Comparison of ENCODE assay signal across 10 cellular contexts in genomic region chr1:43207229-43207853, GRCh38. TPM values are rescaled to one million over a fixed set of nuclear protein-coding genes. Genes with fewer than 3 reads are reported as not detected.
A peak's percentile ranks its signal among the peaks of the same experiment; 100 is the strongest.
DNase-seq lines count a peak whose midpoint lies in the region; ATAC-seq and TF ChIP-seq lines count a peak whose summit lies in the region.
"Had no signal": no experiment of that assay in that cellular context is flagged by ENCODE, and none has a peak within 500 bp of the region (broad histone marks: within the 10 kb centered on the region; RNA-seq: fewer than 3 reads in every experiment).

No MANE protein-coding gene starts in this region.

- no peaks in the 10 kb centered on the region for H4K20me1 ChIP-seq in neural progenitor cell (ENCODE audit: low read depth)

- H3K36me3 Mint-ChIP-seq in neural progenitor cell, result peaks cover 2% of the 10 kb centered on the region

- no peak overlapping the region for H3K4me3 Mint-ChIP-seq in neural progenitor cell

- 90% methylated on average over 12 of the region's 12 CpGs for WGBS in esophagus muscularis mucosa

- no peak overlapping the region for H3K27ac Mint-ChIP-seq in neural progenitor cell

- intact Hi-C loops in Panc1 (cut with micrococcal nuclease; ENCODE audit: unreplicated experiment) (no loop called here), esophagus muscularis mucosa (cut with DNase I) (no loop called here)

- H3K79me2 ChIP-seq in neural progenitor cell (ENCODE audit: low read depth), result no peaks in the 10 kb centered on the region

- H3K4me1 Mint-ChIP-seq in neural progenitor cell, result peaks cover 8% of the 10 kb centered on the region

- peaks cover 8% of the 10 kb centered on the region for H3K9me3 Mint-ChIP-seq in neural progenitor cell

- TF ChIP-seq POLR2A in esophagus muscularis mucosa (IDR thresholded peaks at IDR 0.05; ENCODE audit: low read depth), result no peak

- H3K36me3 ChIP-seq in Panc1 (ENCODE audit: control insufficient read depth, insufficient read depth, low read length), result no peaks in the 10 kb centered on the region
- no peaks in the 10 kb centered on the region for H3K36me3 ChIP-seq in esophagus muscularis mucosa
- no peaks in the 10 kb centered on the region for H3K36me3 ChIP-seq in neural progenitor cell

- H3K9me3 ChIP-seq in Panc1 (ENCODE audit: control insufficient read depth, insufficient read depth, low read depth, low read length), result peaks cover 14% of the 10 kb centered on the region; the same call in 1 of the 2 replicates
- no peaks in the 10 kb centered on the region for H3K9me3 ChIP-seq in esophagus muscularis mucosa
- H3K9me3 ChIP-seq in neural progenitor cell (ENCODE audit: low read depth), result no peaks in the 10 kb centered on the region

- H3K4me2 ChIP-seq in neural progenitor cell, result no peak overlapping the region

- H3K27me3 ChIP-seq in Panc1 (ENCODE audit: control insufficient read depth, insufficient read depth, low read length), result no peaks in the 10 kb centered on the region
- H3K27me3 ChIP-seq in esophagus muscularis mucosa, result no peaks in the 10 kb centered on the region
- H3K27me3 ChIP-seq in neural progenitor cell, result no peaks in the 10 kb centered on the region

- POLR2A ChIA-PET in Panc1 (lab: Charles Lee), result interaction anchor here (1.4 kb wide), 1 partner anchor 10 kb away, joined by 4 read pairs; no protein-coding TSS in a partner anchor

- TSS peak; percentile 72 for BruUV-seq in Panc1 (replicated peaks; lab: Mats Ljungman, UMichigan)

- H3K4me1 ChIP-seq in Panc1 (ENCODE audit: control insufficient read depth, insufficient read depth, low read length), result peaks cover 29% of the 10 kb centered on the region
- peaks cover 9 to 24% (median 19%) of the 10 kb centered on the region in 4 donors for H3K4me1 ChIP-seq in esophagus muscularis mucosa
- no peaks in the 10 kb centered on the region for H3K4me1 ChIP-seq in neural progenitor cell

- H2AFZ ChIP-seq in neural progenitor cell (replicated peaks), result peak overlapping the region; percentile 65

- peak overlapping the region; percentile 96 for H3K27ac ChIP-seq in Panc1 (ENCODE audit: low read length)
- H3K27ac ChIP-seq in esophagus muscularis mucosa (replicated peaks in 1 of 4), result peak overlapping the region in 3 of 4 donors; percentile 1 to 37 (median 32)
- no peak overlapping the region for H3K27ac ChIP-seq in neural progenitor cell

- no peak for TF ChIP-seq CTCF in Panc1 (IDR thresholded peaks at IDR 0.05)
- no peak for TF ChIP-seq CTCF in esophagus muscularis mucosa (IDR thresholded peaks at IDR 0.05)
- TF ChIP-seq CTCF in neural progenitor cell (IDR thresholded peaks at IDR 0.05), result no peak

- H3K27me3 Mint-ChIP-seq in neural progenitor cell (ENCODE audit: insufficient read depth, low read depth), result no peaks in the 10 kb centered on the region

- in situ Hi-C loops in Panc1 (cut with HindIII; ENCODE audit: low pct_unique_long_range_greater_than_20kb, low sequenced_read_pairs), result no loop called here

- ATAC-seq in Panc1 (peak; percentile 82), HG03439 (IDR thresholded peaks at IDR 0.05; ENCODE audit: unreplicated experiment) (no peak), HG02840 (IDR thresholded peaks at IDR 0.05; ENCODE audit: low FRiP score, unreplicated experiment) (no peak)

- no peak for TF ChIP-seq EP300 in esophagus muscularis mucosa (IDR thresholded peaks at IDR 0.05)

- CTCF ChIA-PET in Panc1 (lab: Charles Lee), result interaction anchor here (1.5 kb wide), 1 partner anchor 134 kb away, joined by 3 read pairs; no protein-coding TSS in a partner anchor

- H3K4me3 ChIP-seq in Panc1 (ENCODE audit: low read depth in 2 of 2, low read length in 2 of 2) (peak overlapping the region; percentile 3 to 45; a peak in 3 of 4 replicates), esophagus muscularis mucosa (no peak overlapping the region), neural progenitor cell (no peak overlapping the region)

- H3F3A ChIP-seq in neural progenitor cell (ENCODE audit: low read depth), result no peaks in the 10 kb centered on the region

- peak; percentile 38 for DNase-seq in Daoy (ENCODE audit: low read depth)
- peak; percentile 60 for DNase-seq in Panc1 (ENCODE audit: low read depth, low spot score)
- no peak for DNase-seq in esophagus muscularis mucosa (ENCODE audit: extremely low spot score)
- no peak for DNase-seq in neural progenitor cell (ENCODE audit: low spot score)
- no peak for DNase-seq in MV-4-11 (lab: John Stamatoyannopoulos, UW)
- no peak for DNase-seq in NCI-H2196 (lab: John Stamatoyannopoulos, UW; ENCODE audit: unreplicated experiment)
- DNase-seq: central memory CD4-positive, alpha-beta T cell; stimulated activated CD4-positive, alpha-beta T cell treated with anti-CD3 and anti-CD28 coated beads, Interleukin-12 subunit alpha, Interleukin-12 subunit beta, amount 100 ng/mL, for 4 hours had no signal

- H3K9ac ChIP-seq in neural progenitor cell, result no peak overlapping the region

RNA-seq across cellular contexts. Expression of gene CFAP57, which starts 35.2 kb away (rescaled TPM):
- total RNA-seq in Daoy (2014; rRNA removed; shearing (Covaris generic)), result 0.51 TPM in 1 of 2 replicates, not detected in the other
- total RNA-seq in Panc1 (2021; ENCODE audit: unreplicated experiment) (0.69 TPM), esophagus muscularis mucosa (not detected), neural progenitor cell (ENCODE audit: low replicate concordance) (0.40 and 0.97 TPM in 2 replicates)
- polyA plus RNA-seq in Panc1 (2012; ENCODE audit: insufficient read length), result 0.46 TPM

RNA-seq across cellular contexts. Expression of gene EBNA1BP2, which starts 35.3 kb away (rescaled TPM):
- total RNA-seq in Daoy (2014; rRNA removed; shearing (Covaris generic)), result 464 and 610 TPM in 2 replicates
- total RNA-seq in Panc1 (2021; ENCODE audit: unreplicated experiment) (144 TPM), esophagus muscularis mucosa (10 to 100 TPM; 49.8 to 71.7 (median 58.4) TPM), neural progenitor cell (ENCODE audit: low replicate concordance) (43.2 and 71.6 TPM in 2 replicates)
- 118 TPM for polyA plus RNA-seq in Panc1 (2012; ENCODE audit: insufficient read length)

Comparison
In these comparisons a context has a peak if more than half of its experiments do, and no peak if none do; other contexts are left out.
1. DNase-seq: peak in Daoy (single experiment) and Panc1 (single experiment); none in esophagus muscularis mucosa (single experiment), neural progenitor cell (single experiment), MV-4-11 (single experiment) and NCI-H2196 (single experiment).
2. H3K4me3 ChIP-seq: peak in Panc1 (2 of 2); none in esophagus muscularis mucosa (0 of 4) and neural progenitor cell (single experiment).